Comparison of ENCODE assay signal across 8 cellular contexts in the genomic region with DNA sequence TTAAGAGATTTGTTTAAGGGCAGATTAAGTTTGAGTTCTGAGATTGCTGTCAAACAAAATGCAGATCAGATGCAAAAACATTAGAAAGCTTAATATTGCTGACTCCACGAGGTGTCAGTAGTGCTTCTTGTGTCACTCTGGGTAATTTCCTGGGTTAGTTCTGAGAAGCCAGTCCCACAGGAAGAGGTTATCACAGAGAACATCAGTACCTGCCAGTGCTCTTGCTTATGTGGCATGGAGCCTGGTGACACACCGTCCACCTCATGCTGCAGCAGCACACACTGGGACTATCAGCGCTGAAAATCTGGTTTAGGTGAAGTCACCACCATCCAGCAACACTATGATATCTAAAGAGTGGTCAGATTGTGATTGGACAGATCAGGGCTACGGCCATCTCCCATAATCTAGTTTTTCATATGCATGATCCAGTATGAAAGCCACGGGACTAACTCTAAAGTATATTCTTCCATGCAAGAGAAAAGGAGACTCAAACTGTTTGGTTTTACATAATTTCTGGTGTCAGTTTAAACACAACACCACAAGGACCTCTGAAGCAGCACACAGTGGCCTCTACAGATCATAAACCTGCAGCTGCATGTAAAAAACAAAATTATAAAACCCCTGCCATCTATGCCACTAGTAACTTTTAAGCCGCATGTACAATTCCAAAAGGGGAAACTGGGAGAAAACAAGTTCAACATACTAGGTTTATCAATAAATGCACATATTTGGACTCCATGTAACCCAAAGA. TPM values are rescaled to one million over a fixed set of nuclear protein-coding genes. Genes with fewer than 3 reads are reported as not detected.
A peak's percentile ranks its signal among the peaks of the same experiment; 100 is the strongest.
DNase-seq lines count a peak whose midpoint lies in the region; ATAC-seq and TF ChIP-seq lines count a peak whose summit lies in the region.

No MANE protein-coding gene starts in this region.

- TF ChIP-seq CTCF in BJ (IDR thresholded peaks at IDR 0.05; ENCODE audit: insufficient read depth, low read depth, low read length), result peak; percentile 49
- TF ChIP-seq CTCF in cardiac muscle cell (IDR thresholded peaks at IDR 0.05; ENCODE audit: low read depth, low read length), result peak; percentile 56

- H3K4me3 ChIP-seq in BJ (ENCODE audit: low read depth, low read length) (no peak overlapping the region), cardiac muscle cell (no peak overlapping the region)

- H3K9me3 ChIP-seq in cardiac muscle cell (ENCODE audit: low read depth), result no peaks in the 10 kb centered on the region

- peak; percentile 73 for ATAC-seq in GM18873 (IDR thresholded peaks at IDR 0.05; ENCODE audit: low FRiP score, unreplicated experiment)
- ATAC-seq in HG03103 (IDR thresholded peaks at IDR 0.05; ENCODE audit: low read depth, unreplicated experiment), result peak; percentile 73

- no peak overlapping the region for H3K27ac ChIP-seq in cardiac muscle cell

- DNase-seq in BJ (ENCODE audit: low read depth) (no peak), OCI-M1 (lab: John Stamatoyannopoulos, UW) (peak; percentile 69), activated T-helper 1 cell treated with Interleukin-2 at 50 U/mL for 16 hours (ENCODE audit: low read depth) (peak; percentile 25), cardiac muscle cell (ENCODE audit: low read depth in 1 of 2, low spot score in 1 of 2) (peak; percentile 28 to 63), NCI-H187 (lab: John Stamatoyannopoulos, UW) (no peak)
- peak; percentile 57 for DNase-seq in stimulated activated CD4-positive, alpha-beta T cell treated with anti-CD3 and anti-CD28 coated beads, Interleukin-1b, Interleukin-23, amount 100 ng/mL, for 48 hours

- POLR2A ChIA-PET in BJ (lab: Charles Lee), result no interaction called here

- peaks cover 1% of the 10 kb centered on the region; the same call in 1 of the 2 replicates for H3K36me3 ChIP-seq in BJ (ENCODE audit: control insufficient read depth, insufficient read depth, low read length)
- H3K36me3 ChIP-seq in cardiac muscle cell, result peaks cover 7% of the 10 kb centered on the region

- CTCF ChIA-PET in BJ (lab: Yijun Ruan, JAX), result interaction anchor here (0.6 to 1.7 kb wide), 11 partner anchors 8 to 1915 kb away, joined by 3 to 8 read pairs (median 3); a partner anchor contains a TSS

- H3K4me1 ChIP-seq in cardiac muscle cell (ENCODE audit: low read depth), result no peaks in the 10 kb centered on the region

- H3K27me3 ChIP-seq in BJ (ENCODE audit: control insufficient read depth, insufficient read depth, low read length) (no peaks in the 10 kb centered on the region), cardiac muscle cell (no peaks in the 10 kb centered on the region)

RNA-seq across cellular contexts. Expression of a gene that starts 36.1 kb away (rescaled TPM):
- 0.13 and 0.27 TPM in 2 replicates for polyA plus RNA-seq in BJ (2011; rRNA removed)
- polyA minus RNA-seq in BJ (2011; rRNA and poly(A)+ RNA removed), result 0.05 and 0.46 TPM in 2 replicates
- total RNA-seq in cardiac muscle cell, result 3.7 and 8.5 TPM in 2 replicates
- polyA plus RNA-seq in cardiac muscle cell, result 1.0 and 2.9 TPM in 2 replicates

Comparison
In these comparisons a context has a peak if more than half of its experiments do, and no peak if none do; other contexts are left out.
1. DNase-seq: peak in OCI-M1 (single experiment), activated T-helper 1 cell treated with Interleukin-2 at 50 U/mL for 16 hours (single experiment), cardiac muscle cell (2 of 2) and stimulated activated CD4-positive, alpha-beta T cell treated with anti-CD3 and anti-CD28 coated beads, Interleukin-1b, Interleukin-23, amount 100 ng/mL, for 48 hours (single experiment); none in BJ (single experiment) and NCI-H187 (0 of 2).